8 cellular contexts compared by ENCODE assay signal in the genomic region with DNA sequence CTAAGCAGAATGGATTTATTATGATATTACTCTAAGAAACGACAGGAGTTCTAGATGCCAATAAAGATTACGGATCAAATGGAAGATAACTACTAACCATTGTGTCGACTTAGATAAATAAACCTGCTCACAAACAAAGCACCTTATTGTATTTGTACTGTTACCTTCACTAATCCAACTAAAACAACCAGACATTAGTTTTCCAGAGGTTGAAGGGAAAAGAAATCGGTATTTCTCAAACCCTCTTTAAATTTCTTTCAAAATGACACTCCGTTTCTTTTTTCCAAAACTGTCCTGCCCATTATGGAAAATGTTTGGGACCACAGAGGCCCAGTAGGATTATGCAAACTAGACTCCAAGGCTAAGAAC. TPM values are rescaled to one million over a fixed set of nuclear protein-coding genes. Genes with fewer than 3 reads are reported as not detected.
DNase-seq lines count a peak whose midpoint lies in the region; ATAC-seq and TF ChIP-seq lines count a peak whose summit lies in the region.

No MANE protein-coding gene starts in this region.

- no peaks in the 10 kb centered on the region for H3K9me3 ChIP-seq in H9 (ENCODE audit: control insufficient read depth, low read depth, low read length)
- H3K9me3 ChIP-seq in naive thymus-derived CD4-positive, alpha-beta T cell (ENCODE audit: control insufficient read depth in 2 of 3, low read length in 3 of 3) = no peaks in the 10 kb centered on the region

- no peak overlapping the region for H3K27ac Mint-ChIP-seq in H9
- H3K27ac Mint-ChIP-seq in naive thymus-derived CD4-positive, alpha-beta T cell = peak overlapping the region; percentile 88 to 100 (median 96)

- no peaks in the 10 kb centered on the region for H3K79me1 ChIP-seq in H9 (ENCODE audit: insufficient read depth, low read depth, low read length, poor library complexity, severe bottlenecking)

- no peak overlapping the region for H2BK5ac ChIP-seq in H9 (ENCODE audit: insufficient read length, low read length)

- ATAC-seq in naive thymus-derived CD4-positive, alpha-beta T cell = no peak
- ATAC-seq in HG02642 (IDR thresholded peaks at IDR 0.05; ENCODE audit: poor library complexity, unreplicated experiment) = no peak
- no peak for ATAC-seq in left lobe of liver

- CTCF ChIA-PET in naive thymus-derived CD4-positive, alpha-beta T cell (lab: Charles Lee) = interaction anchor here (0.6 to 1.5 kb wide), 3 partner anchors 15 to 263 kb away, joined by 3 to 4 read pairs (median 3); a partner anchor contains a TSS

- no peak overlapping the region for H2AK5ac ChIP-seq in H9 (ENCODE audit: insufficient read length, low read length)

- no peak for TF ChIP-seq CTCF in 22Rv1 (IDR thresholded peaks at IDR 0.05)
- TF ChIP-seq CTCF in H9 (conservative IDR thresholded peaks at IDR 0.05) = no peak
- TF ChIP-seq CTCF in brain microvascular endothelial cell (IDR thresholded peaks at IDR 0.05; ENCODE audit: low read depth, low read length, missing control alignments) = no peak

- H3K9me3 Mint-ChIP-seq in H9 = no peaks in the 10 kb centered on the region
- peaks cover 0 to 2% (median 0%) of the 10 kb centered on the region in 11 donors for H3K9me3 Mint-ChIP-seq in naive thymus-derived CD4-positive, alpha-beta T cell

- peaks cover 25% of the 10 kb centered on the region for H3K23me2 ChIP-seq in H9 (ENCODE audit: insufficient read length, low read depth, low read length, poor library complexity, severe bottlenecking)

- POLR2A ChIA-PET in naive thymus-derived CD4-positive, alpha-beta T cell (lab: Charles Lee) = interaction anchor here (0.5 to 1.4 kb wide), 9 partner anchors 59 to 299 kb away, joined by 3 to 5 read pairs (median 3); no protein-coding TSS in a partner anchor

- no peak overlapping the region for H3K18ac ChIP-seq in H9 (ENCODE audit: insufficient read length, low read depth, low read length)

- H3K36me3 Mint-ChIP-seq in H9 (ENCODE audit: insufficient read depth in 1 of 3, low read depth in 3 of 3) = no peaks in the 10 kb centered on the region
- H3K36me3 Mint-ChIP-seq in naive thymus-derived CD4-positive, alpha-beta T cell = peaks cover 0 to 27% (median 0%) of the 10 kb centered on the region in 5 donors

- no peak overlapping the region for H2AFZ ChIP-seq in H9 (ENCODE audit: low read length)

- no CpG with 5 or more reads among the region's 5 CpGs for WGBS in H9 (ENCODE audit: extremely low coverage, insufficient read length, low lambda C conversion rate)

- H4K5ac ChIP-seq in H9 (ENCODE audit: insufficient read length, low read depth, low read length) = no peak overlapping the region

- H4K91ac ChIP-seq in H9 (ENCODE audit: insufficient read length, low read depth, low read length) = no peak overlapping the region

- no peak overlapping the region for H2BK120ac ChIP-seq in H9 (ENCODE audit: low read depth, low read length, poor library complexity, severe bottlenecking)

- no peak overlapping the region for H3K9ac ChIP-seq in H9 (ENCODE audit: extremely low read depth, insufficient read length, low read length)

- H3K23ac ChIP-seq in H9 (ENCODE audit: insufficient read length, low read depth, low read length) = no peak overlapping the region

- no peak overlapping the region for H2BK20ac ChIP-seq in H9 (ENCODE audit: low read depth, low read length, poor library complexity, severe bottlenecking)

- peak overlapping the region; percentile 78 to 84 for H3K4me3 Mint-ChIP-seq in H9
- peak overlapping the region; percentile 92 to 99 (median 94) for H3K4me3 Mint-ChIP-seq in naive thymus-derived CD4-positive, alpha-beta T cell

- no peaks in the 10 kb centered on the region for H4K20me1 ChIP-seq in H9 (ENCODE audit: control insufficient read depth, insufficient read depth, insufficient read length)

- peaks cover 3% of the 10 kb centered on the region; the same call in 1 of the 2 replicates for H3K4me1 ChIP-seq in H9 (ENCODE audit: insufficient read depth, low read length)
- H3K4me1 ChIP-seq in naive thymus-derived CD4-positive, alpha-beta T cell (ENCODE audit: control insufficient read depth in 2 of 2, insufficient read depth in 2 of 2, low read length in 2 of 2) = peaks cover 16 to 46% of the 10 kb centered on the region in 2 donors

- no peak for DNase-seq in H9
- DNase-seq in brain microvascular endothelial cell = no peak
- no peak for DNase-seq in naive thymus-derived CD4-positive, alpha-beta T cell
- no peak for DNase-seq in NK-92 (lab: John Stamatoyannopoulos, UW; ENCODE audit: unreplicated experiment)
- no peak for DNase-seq in left lobe of liver (ENCODE audit: low spot score)
- no peak for DNase-seq in activated CD8-positive, alpha-beta memory T cell treated with anti-CD3 and anti-CD28 coated beads for 24 hours

- H3K27me3 Mint-ChIP-seq in H9 (ENCODE audit: low read depth) = peaks cover 69% of the 10 kb centered on the region
- no peaks in the 10 kb centered on the region for H3K27me3 Mint-ChIP-seq in naive thymus-derived CD4-positive, alpha-beta T cell

- H4K8ac ChIP-seq in H9 (replicated peaks; ENCODE audit: insufficient read length, low read depth, low read length) = no peak overlapping the region

- H3K4ac ChIP-seq in H9 (ENCODE audit: low read depth, low read length) = no peak overlapping the region

- H3T11ph ChIP-seq in H9 (ENCODE audit: low read length) = no peak overlapping the region

- no peak overlapping the region for H2BK15ac ChIP-seq in H9 (ENCODE audit: low read depth, low read length)

- no peaks in the 10 kb centered on the region for H3K79me2 ChIP-seq in H9 (ENCODE audit: insufficient read depth, low read length)

- in situ Hi-C loops in brain microvascular endothelial cell (cut with HindIII; ENCODE audit: low pct_ligation_motif_present, low sequenced_read_pairs) = no loop called here

- no peak overlapping the region for H3K56ac ChIP-seq in H9 (ENCODE audit: insufficient read length, low read depth, low read length)

- no peak overlapping the region for H3K14ac ChIP-seq in H9 (ENCODE audit: insufficient read depth, low read length)

- H3K27ac ChIP-seq in 22Rv1 (peak overlapping the region; percentile 83), H9 (ENCODE audit: insufficient read length, low read depth, low read length) (no peak overlapping the region), brain microvascular endothelial cell (no peak overlapping the region)
- peak overlapping the region; percentile 89 for H3K27ac ChIP-seq in naive thymus-derived CD4-positive, alpha-beta T cell (ENCODE audit: low read depth, low read length)

- H2BK12ac ChIP-seq in H9 (ENCODE audit: insufficient read length, low read depth, low read length) = no peak overlapping the region

- H3K36me3 ChIP-seq in brain microvascular endothelial cell (replicated peaks) = no peaks in the 10 kb centered on the region
- peaks cover 0 to 10% (median 0%) of the 10 kb centered on the region in 3 experiments for H3K36me3 ChIP-seq in naive thymus-derived CD4-positive, alpha-beta T cell (ENCODE audit: control insufficient read depth in 2 of 3, insufficient read depth in 3 of 3, low read length in 3 of 3)

- peak overlapping the region; percentile 95 for H3K4me2 ChIP-seq in H9 (ENCODE audit: insufficient read depth, insufficient read length, low read length)

- H3K4me3 ChIP-seq in brain microvascular endothelial cell (ENCODE audit: low read depth, low read length) = peak overlapping the region; percentile 85
- peak overlapping the region; percentile 84 for H3K4me3 ChIP-seq in naive thymus-derived CD4-positive, alpha-beta T cell (ENCODE audit: low read length)

- intact Hi-C loops in naive thymus-derived CD4-positive, alpha-beta T cell (cut with micrococcal nuclease) = loop anchor here in 1 of 2 donors (2.0 kb wide), 1 partner anchor 15 kb away; no protein-coding TSS in a partner anchor

- H3K4me1 Mint-ChIP-seq in H9 = peaks cover 23 to 33% of the 10 kb centered on the region in 2 experiments
- peaks cover 43 to 70% (median 66%) of the 10 kb centered on the region in 7 donors for H3K4me1 Mint-ChIP-seq in naive thymus-derived CD4-positive, alpha-beta T cell

- H3K27me3 ChIP-seq in H9 (ENCODE audit: insufficient read depth, low read length) (peaks cover 31% of the 10 kb centered on the region), brain microvascular endothelial cell (replicated peaks) (no peaks in the 10 kb centered on the region)
- no peaks in the 10 kb centered on the region for H3K27me3 ChIP-seq in naive thymus-derived CD4-positive, alpha-beta T cell (ENCODE audit: control insufficient read depth in 2 of 2, insufficient read depth in 2 of 2, low read length in 2 of 2)

RNA-seq across cellular contexts. Expression of a gene that starts 2.8 kb away (rescaled TPM):
- total RNA-seq in H9 (2021) = 3.7 and 3.9 TPM in 2 replicates
- total RNA-seq in naive thymus-derived CD4-positive, alpha-beta T cell = 10 to 100 TPM; 40.9 to 85.3 (median 71.3) TPM
- polyA plus RNA-seq in naive thymus-derived CD4-positive, alpha-beta T cell = 10 to 100 TPM; 62.6 to 64.8 TPM
- total RNA-seq in left lobe of liver = 2.0 TPM

Comparison
In these comparisons a context has a peak if more than half of its experiments do, and no peak if none do; other contexts are left out.
1. H3K27ac ChIP-seq: peak in 22Rv1 (single experiment) and naive thymus-derived CD4-positive, alpha-beta T cell (single experiment); none in H9 (single experiment) and brain microvascular endothelial cell (single experiment).
2. H3K27ac Mint-ChIP-seq: peak in naive thymus-derived CD4-positive, alpha-beta T cell (9 of 9); none in H9 (0 of 3).